ENCODE assay signal across 11 cellular contexts in genomic region chr1:234538930-234539649, GRCh38.
DNase-seq lines count a peak whose midpoint lies in the region; ATAC-seq and TF ChIP-seq lines count a peak whose summit lies in the region.
"Had no signal": no experiment of that assay in that cellular context is flagged by ENCODE, and none has a peak within 500 bp of the region (broad histone marks: within the 10 kb centered on the region; RNA-seq: fewer than 3 reads in every experiment).

No MANE protein-coding gene starts in this region.

- H3K4me1 ChIP-seq in adipocyte (ENCODE audit: control insufficient read depth, insufficient read depth, low read length) (peaks cover 51% of the 10 kb centered on the region), gastroesophageal sphincter (peaks cover 40 to 100% (median 76%) of the 10 kb centered on the region in 3 donors), tibial nerve (peaks cover 14 to 71% (median 50%) of the 10 kb centered on the region in 4 donors)

- H3K4me1 Mint-ChIP-seq in nephron progenitor cell: peaks cover 90% of the 10 kb centered on the region

- peak overlapping the region; percentile 3 for H3K27ac Mint-ChIP-seq in nephron progenitor cell
- H3K27ac Mint-ChIP-seq: activated T-helper 2 cell treated with anti-CD3 and anti-CD28 coated beads, Interferon-gamma antibody, Interleukin-2, Interleukin-4, amounts not matched to agents 10 μg/mL and 5 μg/mL and 100 μg/mL, durations not matched to agents 14 hours and 24 hours and 36 hours; naive thymus-derived CD4-positive, alpha-beta T cell had no signal

- no peaks in the 10 kb centered on the region for H3K36me3 ChIP-seq in adipocyte (ENCODE audit: control insufficient read depth, insufficient read depth, low read length, severe bottlenecking)
- no peaks in the 10 kb centered on the region for H3K36me3 ChIP-seq in gastroesophageal sphincter
- H3K36me3 ChIP-seq in tibial nerve: no peaks in the 10 kb centered on the region

- no peaks in the 10 kb centered on the region for H3K9me3 Mint-ChIP-seq in nephron progenitor cell
- H3K9me3 Mint-ChIP-seq: activated T-helper 2 cell treated with anti-CD3 and anti-CD28 coated beads, Interferon-gamma antibody, Interleukin-2, Interleukin-4, amounts not matched to agents 10 μg/mL and 5 μg/mL and 100 μg/mL, durations not matched to agents 14 hours and 24 hours and 36 hours; naive thymus-derived CD4-positive, alpha-beta T cell had no signal

- no peak overlapping the region for H3K4me3 Mint-ChIP-seq in nephron progenitor cell

- ATAC-seq in gastroesophageal sphincter (no peak), HG02970 (IDR thresholded peaks at IDR 0.05; ENCODE audit: low FRiP score, unreplicated experiment) (no peak)
- ATAC-seq: naive thymus-derived CD4-positive, alpha-beta T cell had no signal

- TF ChIP-seq EP300 in gastroesophageal sphincter (IDR thresholded peaks at IDR 0.05): no peak
- peak in 1 of 2 donors; percentile 49 for TF ChIP-seq EP300 in tibial nerve (IDR thresholded peaks at IDR 0.05)

- H3K9ac ChIP-seq in adipocyte (ENCODE audit: low read length): peak overlapping the region; percentile 17

- no peaks in the 10 kb centered on the region for H3K36me3 Mint-ChIP-seq in nephron progenitor cell (ENCODE audit: low read depth)
- H3K36me3 Mint-ChIP-seq: naive thymus-derived CD4-positive, alpha-beta T cell had no signal

- H3K27me3 ChIP-seq in adipocyte (replicated peaks; ENCODE audit: control insufficient read depth, insufficient read depth, low read length) (no peaks in the 10 kb centered on the region), gastroesophageal sphincter (no peaks in the 10 kb centered on the region), tibial nerve (no peaks in the 10 kb centered on the region)

- TF ChIP-seq POLR2A in gastroesophageal sphincter (IDR thresholded peaks at IDR 0.05) (no peak), tibial nerve (IDR thresholded peaks at IDR 0.05) (no peak)

- peaks cover 16% of the 10 kb centered on the region for H3K27me3 Mint-ChIP-seq in nephron progenitor cell (ENCODE audit: low read depth, poor library complexity)
- H3K27me3 Mint-ChIP-seq: naive thymus-derived CD4-positive, alpha-beta T cell had no signal

- DNase-seq in adipocyte (ENCODE audit: low read depth) (no peak), nephron progenitor cell (no peak), tibial nerve (ENCODE audit: low spot score in 2 of 2) (no peak), SHP77 (lab: John Stamatoyannopoulos, UW) (no peak), NCI-H526 treated with DMSO at 0.1 percent for 48 hours (lab: John Stamatoyannopoulos, UW) (no peak)
- DNase-seq: activated CD4-positive, alpha-beta T cell treated with anti-CD3 and anti-CD28 coated beads for 48 hours; naive thymus-derived CD4-positive, alpha-beta T cell; stimulated activated CD4-positive, alpha-beta T cell treated with anti-CD3 and anti-CD28 coated beads, Interleukin-4, amount 100 ng/mL, for 1 hour had no signal

- H3K4me3 ChIP-seq in adipocyte (ENCODE audit: low read length) (no peak overlapping the region), gastroesophageal sphincter (no peak overlapping the region), tibial nerve (no peak overlapping the region)

- no peak for TF ChIP-seq CTCF in gastroesophageal sphincter (IDR thresholded peaks at IDR 0.05)
- TF ChIP-seq CTCF in nephron progenitor cell (IDR thresholded peaks at IDR 0.05): no peak
- TF ChIP-seq CTCF in tibial nerve (IDR thresholded peaks at IDR 0.05): no peak

- no peaks in the 10 kb centered on the region for H3K9me3 ChIP-seq in adipocyte (ENCODE audit: control insufficient read depth, low read length)
- no peaks in the 10 kb centered on the region for H3K9me3 ChIP-seq in gastroesophageal sphincter
- no peaks in the 10 kb centered on the region for H3K9me3 ChIP-seq in tibial nerve

- H3K27ac ChIP-seq in gastroesophageal sphincter (peak overlapping the region; percentile 95 to 99 (median 96)), tibial nerve (peak overlapping the region in 3 of 4 donors; percentile 72 to 99 (median 98))

- 17 to 34% methylated on average over 1 to 14 of the region's 14 CpGs for WGBS in gastroesophageal sphincter (ENCODE audit: low coverage in 1 of 2), 2 donors
- WGBS in tibial nerve, 2 donors: 43 to 60% methylated on average over 14 of the region's 14 CpGs
